ENCODE assay signal across 24 cellular contexts in the genomic region with DNA sequence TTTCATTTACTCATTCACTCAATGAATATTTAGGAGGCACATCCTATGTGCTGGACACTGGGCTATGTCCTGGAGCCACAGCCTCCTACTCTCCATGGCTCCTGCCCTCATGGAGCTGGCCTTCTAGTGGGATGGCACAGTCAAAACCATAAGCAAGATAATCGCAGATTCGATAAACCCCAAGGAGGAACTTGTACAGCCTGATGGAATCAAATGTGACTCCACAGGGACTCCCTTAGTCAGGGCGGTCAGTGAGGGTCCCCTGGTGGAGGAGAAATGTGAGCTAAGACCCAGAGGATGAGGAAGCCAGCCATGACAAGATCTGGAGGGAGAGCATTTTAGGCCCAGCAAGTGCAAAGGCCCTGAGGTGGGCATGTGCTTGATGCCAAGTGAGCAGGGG.
"Had no signal": no experiment of that assay in that cellular context is flagged by ENCODE, and none has a peak within 500 bp of the region (broad histone marks: within the 10 kb centered on the region; RNA-seq: fewer than 3 reads in every experiment).

No MANE protein-coding gene starts in this region.

- H3K9me3 ChIP-seq: esophagus squamous epithelium, heart right ventricle, tibial nerve had no signal

- H3K27ac Mint-ChIP-seq: activated B cell treated with CpG ODN at 0.5 μM for 24 hours; activated CD8-positive, alpha-beta memory T cell treated with anti-CD3 and anti-CD28 coated beads, Interleukin-2, amount 10 ng/mL, durations not matched to agents 7 days and 5 days; activated CD8-positive, alpha-beta T cell treated with anti-CD3 and anti-CD28 coated beads, Interleukin-2, amount 10 ng/mL, durations not matched to agents 7 days and 5 days; activated naive CD4-positive, alpha-beta T cell treated with anti-CD3 and anti-CD28 coated beads for 36 hours; activated naive CD8-positive, alpha-beta T cell treated with anti-CD3 and anti-CD28 coated beads for 36 hours; dendritic cell treated with granulocyte-macrophage colony-stimulating factor and Interleukin-4, amounts not matched to agents 40 ng/mL and 50 ng/mL, for 4 days; endodermal cell; mesothelial cell of epicardium; progenitor cell of endocrine pancreas; T-helper 2 cell treated with Interferon-gamma antibody and Interleukin-4, amounts not matched to agents 5 μg/mL and 100 μg/mL, for 36 hours had no signal

- H3K4me3 ChIP-seq: esophagus squamous epithelium, heart right ventricle, smooth muscle cell, tibial nerve had no signal

- ATAC-seq: activated CD8-positive, alpha-beta memory T cell treated with anti-CD3 and anti-CD28 coated beads, Interleukin-2, amount 10 ng/mL, durations not matched to agents 7 days and 5 days; activated CD8-positive, alpha-beta T cell treated with anti-CD3 and anti-CD28 coated beads, Interleukin-2, amount 10 ng/mL, durations not matched to agents 7 days and 5 days; heart right ventricle; naive thymus-derived CD8-positive, alpha-beta T cell had no signal

- H3K27ac ChIP-seq: epithelial cell of prostate, esophagus squamous epithelium, heart right ventricle, tibial nerve had no signal

- H3K27me3 Mint-ChIP-seq: activated B cell treated with CpG ODN at 0.5 μM for 24 hours; activated naive CD8-positive, alpha-beta T cell treated with anti-CD3 and anti-CD28 coated beads for 36 hours had no signal

- H3K9me3 Mint-ChIP-seq: activated B cell treated with CpG ODN at 0.5 μM for 24 hours; activated naive CD4-positive, alpha-beta T cell treated with anti-CD3 and anti-CD28 coated beads for 36 hours; activated naive CD8-positive, alpha-beta T cell treated with anti-CD3 and anti-CD28 coated beads for 36 hours; dendritic cell treated with granulocyte-macrophage colony-stimulating factor and Interleukin-4, amounts not matched to agents 40 ng/mL and 50 ng/mL, for 4 days; endodermal cell; mesothelial cell of epicardium; naive thymus-derived CD8-positive, alpha-beta T cell; T-helper 2 cell treated with Interferon-gamma antibody and Interleukin-4, amounts not matched to agents 5 μg/mL and 100 μg/mL, for 36 hours had no signal

- H3K4me3 Mint-ChIP-seq: activated B cell treated with CpG ODN at 0.5 μM for 24 hours; activated CD8-positive, alpha-beta memory T cell treated with anti-CD3 and anti-CD28 coated beads, Interleukin-2, amount 10 ng/mL, durations not matched to agents 7 days and 5 days; activated CD8-positive, alpha-beta T cell treated with anti-CD3 and anti-CD28 coated beads, Interleukin-2, amount 10 ng/mL, durations not matched to agents 7 days and 5 days; activated naive CD4-positive, alpha-beta T cell treated with anti-CD3 and anti-CD28 coated beads for 36 hours; activated naive CD8-positive, alpha-beta T cell treated with anti-CD3 and anti-CD28 coated beads for 36 hours; dendritic cell treated with granulocyte-macrophage colony-stimulating factor and Interleukin-4, amounts not matched to agents 40 ng/mL and 50 ng/mL, for 4 days; endodermal cell; mesothelial cell of epicardium; naive thymus-derived CD8-positive, alpha-beta T cell; T-helper 2 cell treated with Interferon-gamma antibody and Interleukin-4, amounts not matched to agents 5 μg/mL and 100 μg/mL, for 36 hours had no signal

- H3K36me3 Mint-ChIP-seq: activated CD8-positive, alpha-beta memory T cell treated with anti-CD3 and anti-CD28 coated beads, Interleukin-2, amount 10 ng/mL, durations not matched to agents 7 days and 5 days; activated naive CD8-positive, alpha-beta T cell treated with anti-CD3 and anti-CD28 coated beads for 36 hours; mesothelial cell of epicardium; naive thymus-derived CD8-positive, alpha-beta T cell had no signal

- DNase-seq: activated B cell treated with CpG ODN at 0.5 μM for 24 hours; activated CD8-positive, alpha-beta memory T cell treated with anti-CD3 and anti-CD28 coated beads, Interleukin-2, amount 10 ng/mL, durations not matched to agents 7 days and 5 days; activated CD8-positive, alpha-beta T cell treated with anti-CD3 and anti-CD28 coated beads, Interleukin-2, amount 10 ng/mL, durations not matched to agents 7 days and 5 days; activated naive CD4-positive, alpha-beta T cell treated with anti-CD3 and anti-CD28 coated beads for 36 hours; activated naive CD8-positive, alpha-beta T cell treated with anti-CD3 and anti-CD28 coated beads for 36 hours; activated T-cell treated with anti-CD3 and anti-CD28 coated beads, Interleukin-2, amount 50 U/mL, for 48 hours; amniotic stem cell; central memory CD4-positive, alpha-beta T cell; endodermal cell; esophagus squamous epithelium; foreskin melanocyte; heart right ventricle; stimulated activated CD4-positive, alpha-beta T cell treated with anti-CD3 and anti-CD28 coated beads, Interleukin-15, amount 100 ng/mL, for 24 hours; stimulated activated CD4-positive, alpha-beta T cell treated with anti-CD3 and anti-CD28 coated beads, Interleukin-2, amount 100 ng/mL, for 24 hours; stimulated activated naive CD4-positive, alpha-beta T cell treated with Interleukin-2 at 50 U/mL for 16 hours; T-helper 1 cell had no signal

- H3K27me3 ChIP-seq: tibial nerve had no signal
